9 cellular contexts compared by ENCODE assay signal in genomic region chr12:96425321-96425720, GRCh38.
DNase-seq lines count a peak whose midpoint lies in the region; ATAC-seq lines count a peak whose summit lies in the region.
"Had no signal": no experiment of that assay in that cellular context is flagged by ENCODE, and none has a peak within 500 bp of the region (broad histone marks: within the 10 kb centered on the region; RNA-seq: fewer than 3 reads in every experiment).

No MANE protein-coding gene starts in this region.

- DNase-seq in kidney tubule cell (ENCODE audit: low spot score) (peak; percentile 57), DMS53 (lab: John Stamatoyannopoulos, UW) (no peak), NCI-H524 treated with DMSO at 0.1 percent for 48 hours (lab: John Stamatoyannopoulos, UW) (no peak), NCI-H1417 (lab: John Stamatoyannopoulos, UW) (no peak)
- DNase-seq: Peyer's patch had no signal

- H3K27ac Mint-ChIP-seq in T-helper 1 cell treated with Interleukin-12 subunit alpha and Interleukin-12 subunit beta and Interleukin-4 antibody, amounts not matched to agents 30 μg/mL and 1 μg/mL, for 36 hours: peak overlapping the region; percentile 61

- H3K9me3 Mint-ChIP-seq in T-helper 1 cell treated with Interleukin-12 subunit alpha and Interleukin-12 subunit beta and Interleukin-4 antibody, amounts not matched to agents 30 μg/mL and 1 μg/mL, for 36 hours: no peaks in the 10 kb centered on the region

- peaks cover 51% of the 10 kb centered on the region for H3K4me1 Mint-ChIP-seq in T-helper 1 cell treated with Interleukin-12 subunit alpha and Interleukin-12 subunit beta and Interleukin-4 antibody, amounts not matched to agents 30 μg/mL and 1 μg/mL, for 36 hours (ENCODE audit: low read depth)

- peaks cover 6% of the 10 kb centered on the region for H3K36me3 Mint-ChIP-seq in T-helper 1 cell treated with Interleukin-12 subunit alpha and Interleukin-12 subunit beta and Interleukin-4 antibody, amounts not matched to agents 30 μg/mL and 1 μg/mL, for 36 hours (ENCODE audit: low read depth)

- peaks cover 5% of the 10 kb centered on the region for H3K27me3 Mint-ChIP-seq in T-helper 1 cell treated with Interleukin-12 subunit alpha and Interleukin-12 subunit beta and Interleukin-4 antibody, amounts not matched to agents 30 μg/mL and 1 μg/mL, for 36 hours (ENCODE audit: low read depth)

- ATAC-seq in GM18498 (IDR thresholded peaks at IDR 0.05; ENCODE audit: unreplicated experiment) (peak; percentile 86), HG02870 (IDR thresholded peaks at IDR 0.05; ENCODE audit: unreplicated experiment) (peak; percentile 92), GM19328 (IDR thresholded peaks at IDR 0.05; ENCODE audit: unreplicated experiment) (no peak)

- peak overlapping the region; percentile 3 for H3K4me3 Mint-ChIP-seq in T-helper 1 cell treated with Interleukin-12 subunit alpha and Interleukin-12 subunit beta and Interleukin-4 antibody, amounts not matched to agents 30 μg/mL and 1 μg/mL, for 36 hours
